ENCODE assay signal across 12 cellular contexts in the genomic region with DNA sequence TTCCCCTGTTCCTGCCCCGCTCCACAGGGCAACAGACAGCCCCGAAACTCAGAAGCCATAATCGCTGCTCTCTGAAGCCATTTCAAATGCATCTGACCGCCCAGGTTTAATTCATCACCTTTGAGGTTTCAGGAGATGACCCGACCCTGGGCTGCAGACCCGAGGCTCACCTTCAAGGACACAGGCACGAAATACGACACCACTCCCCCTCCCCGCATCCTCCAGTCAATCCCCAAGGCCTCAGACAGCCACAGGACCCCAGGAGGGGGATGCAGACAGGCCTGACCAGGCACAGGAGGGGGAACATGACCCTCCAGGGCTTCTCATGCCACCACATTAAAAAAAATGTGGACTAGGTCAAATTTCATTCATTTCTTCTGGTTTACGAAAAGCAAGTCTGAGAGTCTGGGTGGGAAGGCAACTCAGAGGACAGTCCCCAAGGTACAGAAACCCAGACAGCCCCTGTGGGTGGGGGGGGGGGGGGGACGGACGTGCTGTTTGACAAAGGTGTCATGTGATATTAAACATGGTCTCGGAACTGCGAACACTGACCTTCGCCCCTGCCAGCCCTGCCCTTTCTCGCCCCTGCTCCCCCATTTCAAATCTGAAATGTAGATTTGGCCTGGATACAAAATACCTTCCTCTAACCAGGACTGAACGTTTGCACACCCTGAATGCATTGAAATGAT.
"Had no signal": no experiment of that assay in that cellular context is flagged by ENCODE, and none has a peak within 500 bp of the region (broad histone marks: within the 10 kb centered on the region; RNA-seq: fewer than 3 reads in every experiment).

No MANE protein-coding gene starts in this region.

- H3K27ac Mint-ChIP-seq: activated naive CD8-positive, alpha-beta T cell treated with anti-CD3 and anti-CD28 coated beads for 36 hours; stimulated activated effector memory CD8-positive, alpha-beta T cell treated with anti-CD3 and anti-CD28 coated beads, Interleukin-12 subunit alpha, Interleukin-12 subunit beta, amount 100 ng/mL, for 72 hours; T-helper 17 cell had no signal

- H3K36me3 ChIP-seq: left ventricle myocardium inferior, right atrium auricular region, tibial nerve had no signal

- H3K4me3 ChIP-seq: left ventricle myocardium inferior, right atrium auricular region, skin epidermis, tibial nerve had no signal

- H3K4me1 ChIP-seq: tibial nerve had no signal

- H3K4me3 Mint-ChIP-seq: activated naive CD8-positive, alpha-beta T cell treated with anti-CD3 and anti-CD28 coated beads for 36 hours; stimulated activated effector memory CD8-positive, alpha-beta T cell treated with anti-CD3 and anti-CD28 coated beads, Interleukin-12 subunit alpha, Interleukin-12 subunit beta, amount 100 ng/mL, for 72 hours; T-helper 17 cell had no signal

- FAIRE-seq: keratinocyte had no signal

- H3K9me3 Mint-ChIP-seq: activated naive CD8-positive, alpha-beta T cell treated with anti-CD3 and anti-CD28 coated beads for 36 hours; stimulated activated effector memory CD8-positive, alpha-beta T cell treated with anti-CD3 and anti-CD28 coated beads, Interleukin-12 subunit alpha, Interleukin-12 subunit beta, amount 100 ng/mL, for 72 hours had no signal

- H3K27me3 ChIP-seq: right atrium auricular region, tibial nerve had no signal

- H3K9me3 ChIP-seq: left ventricle myocardium inferior, right atrium auricular region, tibial nerve had no signal

- H3K27ac ChIP-seq: left ventricle myocardium inferior, right atrium auricular region, tibial nerve had no signal

- H3K4me1 Mint-ChIP-seq: activated naive CD8-positive, alpha-beta T cell treated with anti-CD3 and anti-CD28 coated beads for 36 hours; stimulated activated effector memory CD8-positive, alpha-beta T cell treated with anti-CD3 and anti-CD28 coated beads, Interleukin-12 subunit alpha, Interleukin-12 subunit beta, amount 100 ng/mL, for 72 hours; T-helper 17 cell had no signal

- ATAC-seq: stimulated activated effector memory CD8-positive, alpha-beta T cell treated with anti-CD3 and anti-CD28 coated beads, Interleukin-12 subunit alpha, Interleukin-12 subunit beta, amount 100 ng/mL, for 72 hours; T-helper 17 cell had no signal

- DNase-seq: activated effector memory CD4-positive, alpha-beta T cell treated with Interleukin-2 at 50 U/mL for 16 hours; activated naive CD8-positive, alpha-beta T cell treated with anti-CD3 and anti-CD28 coated beads for 36 hours; activated T-cell treated with anti-CD3 and anti-CD28 coated beads, Interleukin-2, amount 50 U/mL, for 1 hour; anterior cingulate cortex; left ventricle myocardium inferior; nucleus accumbens; T-helper 17 cell had no signal

- H3K36me3 Mint-ChIP-seq: activated naive CD8-positive, alpha-beta T cell treated with anti-CD3 and anti-CD28 coated beads for 36 hours; stimulated activated effector memory CD8-positive, alpha-beta T cell treated with anti-CD3 and anti-CD28 coated beads, Interleukin-12 subunit alpha, Interleukin-12 subunit beta, amount 100 ng/mL, for 72 hours had no signal
